ENCODE assay signal across 9 cellular contexts in the genomic region with DNA sequence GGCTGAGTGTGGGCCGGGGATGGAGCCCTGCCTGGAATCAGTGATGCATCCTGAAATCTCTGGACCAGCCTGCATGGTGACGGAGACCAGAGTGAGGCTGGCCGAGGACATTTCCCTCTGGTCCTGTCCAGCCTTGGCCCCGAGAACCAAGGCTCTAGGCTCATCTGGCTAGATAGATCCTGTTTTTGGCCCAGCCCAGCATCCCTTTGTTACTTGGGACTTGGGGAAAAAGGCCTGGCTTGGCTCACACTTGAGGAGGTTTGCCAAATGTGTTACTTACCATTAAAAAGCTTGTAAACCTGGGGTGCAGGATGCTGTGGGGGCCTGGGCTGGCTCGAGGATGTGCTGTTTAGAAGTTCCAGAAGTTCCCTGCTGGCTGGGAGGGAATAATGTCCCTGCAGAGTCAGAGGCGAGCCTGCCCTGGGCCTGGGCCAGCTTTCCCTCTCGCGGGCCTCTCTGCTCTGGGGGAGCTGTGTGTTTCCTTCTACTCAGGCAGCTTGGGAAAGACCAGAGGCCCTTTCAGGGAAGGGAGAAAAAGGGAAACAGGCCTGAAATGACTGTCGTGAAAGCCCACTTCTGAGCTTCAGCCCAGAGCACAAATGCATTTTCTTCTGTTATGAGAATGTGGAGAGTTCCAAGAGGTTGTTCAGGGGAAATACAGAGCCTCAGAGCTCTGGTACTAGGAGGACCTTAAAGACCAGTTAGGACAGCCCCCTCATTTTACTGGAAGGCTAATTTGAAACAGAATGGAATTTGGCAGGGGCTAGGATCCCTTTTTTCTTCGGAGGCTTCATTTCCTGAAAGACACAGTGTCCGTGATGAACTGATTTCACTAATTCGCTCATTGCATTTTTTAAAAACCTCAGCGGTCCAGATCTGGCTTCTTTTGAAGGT. TPM values are rescaled to one million over a fixed set of nuclear protein-coding genes. Genes with fewer than 3 reads are reported as not detected.
DNase-seq lines count a peak whose midpoint lies in the region; ATAC-seq, FAIRE-seq and TF ChIP-seq lines count a peak whose summit lies in the region.
"Had no signal": no experiment of that assay in that cellular context is flagged by ENCODE, and none has a peak within 500 bp of the region (broad histone marks: within the 10 kb centered on the region; RNA-seq: fewer than 3 reads in every experiment).

No MANE protein-coding gene starts in this region.

- CTCF ChIA-PET in naive thymus-derived CD4-positive, alpha-beta T cell (lab: Charles Lee) = interaction anchor here (0.6 to 4.0 kb wide), 4 partner anchors 9 to 126 kb away, joined by 3 to 39 read pairs (median 6); no protein-coding TSS in a partner anchor

- intact Hi-C loops in naive thymus-derived CD4-positive, alpha-beta T cell (cut with micrococcal nuclease) = no loop called here

- FAIRE-seq in GM19239 (lab: Jason Lieb, UNC) = no peak

- H3K36me3 ChIP-seq in gastroesophageal sphincter (no peaks in the 10 kb centered on the region), osteoblast (ENCODE audit: insufficient read depth, low read length) (no peaks in the 10 kb centered on the region)
- H3K36me3 ChIP-seq in naive thymus-derived CD4-positive, alpha-beta T cell (ENCODE audit: control insufficient read depth in 2 of 3, insufficient read depth in 3 of 3, low read length in 3 of 3) = no peaks in the 10 kb centered on the region

- DNase-seq in A172 (ENCODE audit: low spot score) = peak; percentile 57
- DNase-seq in HK-2 (ENCODE audit: unreplicated experiment) = peak; percentile 56
- peak; percentile 86 for DNase-seq in osteoblast (ENCODE audit: insufficient read length, low spot score, missing footprints)
- no peak for DNase-seq in GM19239 (ENCODE audit: insufficient read length, low spot score)
- DNase-seq in naive thymus-derived CD4-positive, alpha-beta T cell = no peak

- 0 to 6% methylated on average over 6 to 8 of the region's 13 CpGs for WGBS in gastroesophageal sphincter (ENCODE audit: low coverage in 1 of 2), 2 donors

- TF ChIP-seq POLR2A in gastroesophageal sphincter (IDR thresholded peaks at IDR 0.05) = no peak

- peak overlapping the region; percentile 66 for H3K4me2 ChIP-seq in osteoblast (ENCODE audit: insufficient read depth, low read length)

- no peaks in the 10 kb centered on the region for H3K27me3 ChIP-seq in gastroesophageal sphincter
- no peaks in the 10 kb centered on the region for H3K27me3 ChIP-seq in osteoblast (ENCODE audit: insufficient read depth, low read length)
- no peaks in the 10 kb centered on the region for H3K27me3 ChIP-seq in naive thymus-derived CD4-positive, alpha-beta T cell (ENCODE audit: control insufficient read depth in 2 of 2, insufficient read depth in 2 of 2, low read length in 2 of 2)

- no peak for TF ChIP-seq EP300 in gastroesophageal sphincter (IDR thresholded peaks at IDR 0.05)

- H3K9me3 ChIP-seq in gastroesophageal sphincter (no peaks in the 10 kb centered on the region), osteoblast (ENCODE audit: low read depth, low read length) (no peaks in the 10 kb centered on the region)
- no peaks in the 10 kb centered on the region for H3K9me3 ChIP-seq in naive thymus-derived CD4-positive, alpha-beta T cell (ENCODE audit: control insufficient read depth in 2 of 3, low read length in 3 of 3)

- H3K79me2 ChIP-seq in osteoblast (ENCODE audit: insufficient read depth, low read length) = no peaks in the 10 kb centered on the region

- H3K27me3 Mint-ChIP-seq in naive thymus-derived CD4-positive, alpha-beta T cell = peaks cover 0 to 6% (median 0%) of the 10 kb centered on the region in 5 donors

- H3K27ac ChIP-seq in VCaP (peak overlapping the region; percentile 65), gastroesophageal sphincter (peak overlapping the region; percentile 90 to 97 (median 96)), osteoblast (ENCODE audit: low read depth, low read length) (peak overlapping the region; percentile 92)
- no peak overlapping the region for H3K27ac ChIP-seq in naive thymus-derived CD4-positive, alpha-beta T cell (ENCODE audit: low read depth, low read length)

- H3K4me1 ChIP-seq in gastroesophageal sphincter = peaks cover 27 to 97% (median 80%) of the 10 kb centered on the region in 3 donors
- peaks cover 80% of the 10 kb centered on the region for H3K4me1 ChIP-seq in osteoblast (ENCODE audit: insufficient read depth, low read length)
- H3K4me1 ChIP-seq in naive thymus-derived CD4-positive, alpha-beta T cell (ENCODE audit: control insufficient read depth in 2 of 2, insufficient read depth in 2 of 2, low read length in 2 of 2) = peaks cover 23 to 46% of the 10 kb centered on the region in 2 donors

- H3K4me3 ChIP-seq in gastroesophageal sphincter (peak overlapping the region in 1 of 2 donors; percentile 7), osteoblast (ENCODE audit: insufficient read depth, low read length) (peak overlapping the region; percentile 14)
- no peak overlapping the region for H3K4me3 ChIP-seq in naive thymus-derived CD4-positive, alpha-beta T cell (ENCODE audit: low read length)

- no peak for TF ChIP-seq CTCF in VCaP (conservative IDR thresholded peaks at IDR 0.05)
- peak in 3 of 4 experiments; percentile 23 to 54 (median 44) for TF ChIP-seq CTCF in gastroesophageal sphincter (IDR thresholded peaks at IDR 0.05)
- no peak for TF ChIP-seq CTCF in osteoblast (IDR thresholded peaks at IDR 0.05; ENCODE audit: extremely low read depth, low read depth, low read length)

- ATAC-seq in gastroesophageal sphincter = peak; percentile 84
- no peak for ATAC-seq in HG02588 (IDR thresholded peaks at IDR 0.05; ENCODE audit: unreplicated experiment)
- no peak for ATAC-seq in naive thymus-derived CD4-positive, alpha-beta T cell

- H3K36me3 Mint-ChIP-seq in naive thymus-derived CD4-positive, alpha-beta T cell = no peaks in the 10 kb centered on the region
- H3K36me3 Mint-ChIP-seq: activated naive CD8-positive, alpha-beta T cell had no signal

- peak overlapping the region; percentile 83 for H2AFZ ChIP-seq in osteoblast (ENCODE audit: low read length)

- no peaks in the 10 kb centered on the region for H3K9me3 Mint-ChIP-seq in naive thymus-derived CD4-positive, alpha-beta T cell

- H3K27ac Mint-ChIP-seq in naive thymus-derived CD4-positive, alpha-beta T cell = peak overlapping the region in 4 of 9 donors; percentile 39 to 94 (median 68)

- POLR2A ChIA-PET in naive thymus-derived CD4-positive, alpha-beta T cell (lab: Charles Lee) = interaction anchor here (0.7 to 3.6 kb wide), 3 partner anchors 10 to 110 kb away, joined by 3 to 27 read pairs (median 8); a partner anchor contains a TSS

- peaks cover 30 to 47% (median 46%) of the 10 kb centered on the region in 7 donors for H3K4me1 Mint-ChIP-seq in naive thymus-derived CD4-positive, alpha-beta T cell

- peak overlapping the region in 4 of 10 donors; percentile 18 to 88 (median 59) for H3K4me3 Mint-ChIP-seq in naive thymus-derived CD4-positive, alpha-beta T cell
- H3K4me3 Mint-ChIP-seq: activated naive CD8-positive, alpha-beta T cell had no signal

- no peaks in the 10 kb centered on the region for H4K20me1 ChIP-seq in osteoblast (ENCODE audit: insufficient read depth, low read length)

RNA-seq across cellular contexts. Expression of a gene that starts 47.2 kb away (rescaled TPM):
- 26.9 and 27.5 TPM in 2 replicates for total RNA-seq in A172 (2014; rRNA removed; shearing (Covaris generic))
- total RNA-seq in gastroesophageal sphincter = 100 to 1,000 TPM; 151 to 190 (median 170) TPM
- total RNA-seq in osteoblast = 105 and 116 TPM in 2 replicates
- 100 to 1,000 TPM; 124 to 295 (median 145) TPM for total RNA-seq in naive thymus-derived CD4-positive, alpha-beta T cell
- polyA plus RNA-seq in naive thymus-derived CD4-positive, alpha-beta T cell = 100 to 1,000 TPM in 1 of 2 donors, 10 to 100 TPM in 1; 86.9 to 110 TPM

RNA-seq across cellular contexts. Expression of a gene that starts 47.7 kb away (rescaled TPM):
- total RNA-seq in A172 (2014; rRNA removed; shearing (Covaris generic)) = 15.7 and 17.7 TPM in 2 replicates
- 10 to 100 TPM in 3 of 4 donors, 1 to 10 TPM in 1; 7.2 to 24.4 (median 14.7) TPM for total RNA-seq in gastroesophageal sphincter
- total RNA-seq in osteoblast = 5.1 and 6.2 TPM in 2 replicates
- 10 to 100 TPM in 1 of 5 experiments, 1 to 10 TPM in 4; 7.2 to 12.3 (median 8.2) TPM for total RNA-seq in naive thymus-derived CD4-positive, alpha-beta T cell
- polyA plus RNA-seq in naive thymus-derived CD4-positive, alpha-beta T cell = 10 to 100 TPM; 30.1 to 31.1 TPM

Comparison
In these comparisons a context has a peak if more than half of its experiments do, and no peak if none do; other contexts are left out.
1. DNase-seq: peak in A172 (single experiment), HK-2 (single experiment) and osteoblast (single experiment); none in GM19239 (single experiment) and naive thymus-derived CD4-positive, alpha-beta T cell (0 of 9).
2. CTCF ChIP-seq: peak in gastroesophageal sphincter (3 of 4); none in VCaP (single experiment) and osteoblast (single experiment).